15 cellular contexts compared by ENCODE assay signal in the genomic region with DNA sequence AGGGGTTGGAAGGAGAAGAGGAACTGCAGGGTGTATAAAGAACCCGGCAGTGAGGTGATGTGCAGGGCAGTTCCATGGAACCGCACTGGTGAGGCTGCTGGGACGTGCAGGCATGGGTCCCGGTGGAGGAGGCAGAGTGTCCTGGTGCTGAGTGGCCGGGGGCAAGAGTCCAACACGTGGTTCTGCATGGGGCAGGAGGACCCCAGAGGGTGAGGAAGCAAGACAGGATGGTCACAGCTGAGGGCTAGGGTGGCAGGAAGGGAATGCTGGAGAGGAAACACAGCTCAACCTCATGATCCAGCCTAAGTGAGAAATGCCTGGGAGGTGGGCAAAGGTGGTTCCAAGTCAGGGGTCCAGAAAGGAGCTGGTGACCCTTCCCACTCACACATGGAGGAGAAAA.
"Had no signal": no experiment of that assay in that cellular context is flagged by ENCODE, and none has a peak within 500 bp of the region (broad histone marks: within the 10 kb centered on the region; RNA-seq: fewer than 3 reads in every experiment).

No MANE protein-coding gene starts in this region.

- H3K27ac Mint-ChIP-seq: activated CD8-positive, alpha-beta T cell treated with anti-CD3 and anti-CD28 coated beads for 36 hours; activated naive CD8-positive, alpha-beta T cell; stimulated activated naive CD8-positive, alpha-beta T cell treated with anti-CD3 and anti-CD28 coated beads, Interleukin-15, amount 100 ng/mL, for 72 hours; T-helper 1 cell treated with Interleukin-12 subunit alpha and Interleukin-12 subunit beta and Interleukin-4 antibody, amounts not matched to agents 30 μg/mL and 1 μg/mL, for 36 hours; WTC11 had no signal

- H3K4me3 Mint-ChIP-seq: activated CD8-positive, alpha-beta T cell treated with anti-CD3 and anti-CD28 coated beads for 36 hours; activated naive CD8-positive, alpha-beta T cell; stimulated activated naive CD8-positive, alpha-beta T cell treated with anti-CD3 and anti-CD28 coated beads, Interleukin-15, amount 100 ng/mL, for 72 hours; T-helper 1 cell treated with Interleukin-12 subunit alpha and Interleukin-12 subunit beta and Interleukin-4 antibody, amounts not matched to agents 30 μg/mL and 1 μg/mL, for 36 hours; WTC11 had no signal

- FAIRE-seq: islet of Langerhans, TTC549 had no signal

- H3K4me1 ChIP-seq: psoas muscle had no signal

- H3K4me3 ChIP-seq: psoas muscle, testis had no signal

- H3K27ac ChIP-seq: psoas muscle, testis had no signal

- H3K9me3 Mint-ChIP-seq: activated CD8-positive, alpha-beta T cell treated with anti-CD3 and anti-CD28 coated beads for 36 hours; T-helper 1 cell treated with Interleukin-12 subunit alpha and Interleukin-12 subunit beta and Interleukin-4 antibody, amounts not matched to agents 30 μg/mL and 1 μg/mL, for 36 hours; WTC11 had no signal

- H3K36me3 Mint-ChIP-seq: WTC11 had no signal

- DNase-seq: activated CD4-positive, alpha-beta T cell treated with anti-CD3 and anti-CD28 coated beads for 48 hours; activated CD8-positive, alpha-beta memory T cell treated with anti-CD3 and anti-CD28 coated beads, Interleukin-2, amount 50 U/mL, for 4 hours; activated CD8-positive, alpha-beta T cell treated with anti-CD3 and anti-CD28 coated beads for 36 hours; activated effector memory CD4-positive, alpha-beta T cell treated with anti-CD3 and anti-CD28 coated beads, Interleukin-2, amount 50 U/mL, for 16 hours; activated T-cell treated with anti-CD3 and anti-CD28 coated beads, Interleukin-2, amount 50 U/mL, for 48 hours; left colon; psoas muscle; stimulated activated CD4-positive, alpha-beta T cell treated with anti-CD3 and anti-CD28 coated beads, Interleukin-1b, Interleukin-23, amount 100 ng/mL, for 48 hours; stimulated activated naive CD8-positive, alpha-beta T cell treated with anti-CD3 and anti-CD28 coated beads, Interleukin-15, amount 100 ng/mL, for 72 hours; testis had no signal

- H3K27me3 ChIP-seq: testis had no signal

- ATAC-seq: activated CD8-positive, alpha-beta T cell treated with anti-CD3 and anti-CD28 coated beads for 36 hours; left colon; psoas muscle; stimulated activated naive CD8-positive, alpha-beta T cell treated with anti-CD3 and anti-CD28 coated beads, Interleukin-15, amount 100 ng/mL, for 72 hours; WTC11 had no signal

- H3K9me3 ChIP-seq: psoas muscle, testis had no signal

- H3K4me1 Mint-ChIP-seq: stimulated activated naive CD8-positive, alpha-beta T cell treated with anti-CD3 and anti-CD28 coated beads, Interleukin-15, amount 100 ng/mL, for 72 hours; WTC11 had no signal
